In genomic region chr2:222859786-222860726, GRCh38 we compare ENCODE assay signal across 8 cellular contexts. TPM values are rescaled to one million over a fixed set of nuclear protein-coding genes. Genes with fewer than 3 reads are reported as not detected.
DNase-seq lines count a peak whose midpoint lies in the region; ATAC-seq and TF ChIP-seq lines count a peak whose summit lies in the region.

No MANE protein-coding gene starts in this region.

- ATAC-seq in GM18498 (IDR thresholded peaks at IDR 0.05; ENCODE audit: unreplicated experiment): no peak

- peaks cover 5% of the 10 kb centered on the region for H3K27me3 Mint-ChIP-seq in brain

- DNase-seq in NCI-H2107 treated with DMSO at 0.1 percent for 48 hours (lab: John Stamatoyannopoulos, UW; ENCODE audit: unreplicated experiment) (peak; percentile 28), NCI-H2107 (lab: John Stamatoyannopoulos, UW) (no peak), NCI-H146 treated with DMSO at 0.1 percent for 48 hours (lab: John Stamatoyannopoulos, UW; ENCODE audit: unreplicated experiment) (peak; percentile 31), iPS-NIHi7 (ENCODE audit: extremely low spot score) (peak; percentile 45)
- no peak for DNase-seq in activated CD4-positive, alpha-beta T cell treated with anti-CD3 and anti-CD28 coated beads, Interleukin-2, amount 50 U/mL, for 4 hours

- no peaks in the 10 kb centered on the region for H3K36me3 Mint-ChIP-seq in brain

- H3K4me3 Mint-ChIP-seq in brain: peak overlapping the region; percentile 83 to 92 (median 86)

- peak overlapping the region; percentile 30 to 70 (median 34) for H3K4me3 ChIP-seq in skeletal muscle tissue (ENCODE audit: low read length in 3 of 3)

- H3K9ac ChIP-seq in skeletal muscle tissue (ENCODE audit: low read depth in 1 of 3, low read length in 3 of 3): peak overlapping the region; percentile 25 to 48 (median 28)

- H3K27ac Mint-ChIP-seq in brain: peak overlapping the region; percentile 65 to 88 (median 85)

- H3K36me3 ChIP-seq in skeletal muscle tissue (ENCODE audit: control insufficient read depth in 3 of 3, insufficient read depth in 3 of 3, low read length in 3 of 3): no peaks in the 10 kb centered on the region

- TF ChIP-seq CTCF in brain (conservative IDR thresholded peaks at IDR 0.05): no peak

- H3K4me1 ChIP-seq in skeletal muscle tissue (ENCODE audit: control insufficient read depth in 3 of 3, insufficient read depth in 3 of 3, low read length in 3 of 3): peaks cover 25 to 36% (median 34%) of the 10 kb centered on the region in 3 donors

- peak overlapping the region; percentile 90 for H3K27ac ChIP-seq in skeletal muscle tissue (ENCODE audit: low read depth, low read length)

- peaks cover 0 to 7% (median 0%) of the 10 kb centered on the region in 5 experiments for H3K9me3 Mint-ChIP-seq in brain

- H3K27me3 ChIP-seq in skeletal muscle tissue (ENCODE audit: control insufficient read depth in 3 of 3, insufficient read depth in 3 of 3, low read length in 3 of 3): no peaks in the 10 kb centered on the region

- H3K4me1 Mint-ChIP-seq in brain: peaks cover 9% of the 10 kb centered on the region

- H3K9me3 ChIP-seq in skeletal muscle tissue (ENCODE audit: control insufficient read depth in 3 of 3, low read length in 3 of 3): no peaks in the 10 kb centered on the region

RNA-seq across cellular contexts. Expression of gene ACSL3, which starts 0.8 kb away (rescaled TPM):
- polyA plus RNA-seq in brain (ENCODE audit: insufficient read depth, low read depth, low replicate concordance): 14.1 TPM
- total RNA-seq in skeletal muscle tissue: 85.6 TPM

Comparison
In these comparisons a context has a peak if more than half of its experiments do, and no peak if none do; other contexts are left out.
1. DNase-seq: peak in NCI-H2107 treated with DMSO at 0.1 percent for 48 hours (single experiment), NCI-H146 treated with DMSO at 0.1 percent for 48 hours (single experiment) and iPS-NIHi7 (single experiment); none in NCI-H2107 (single experiment) and activated CD4-positive, alpha-beta T cell treated with anti-CD3 and anti-CD28 coated beads, Interleukin-2, amount 50 U/mL, for 4 hours (0 of 2).